ENCODE assay signal across 16 cellular contexts in genomic region chr4:186624951-186625350, GRCh38.
DNase-seq lines count a peak whose midpoint lies in the region; ATAC-seq and TF ChIP-seq lines count a peak whose summit lies in the region.
"Had no signal": no experiment of that assay in that cellular context is flagged by ENCODE, and none has a peak within 500 bp of the region (broad histone marks: within the 10 kb centered on the region; RNA-seq: fewer than 3 reads in every experiment).

No MANE protein-coding gene starts in this region.

- H3K27me3 Mint-ChIP-seq in mesothelial cell of epicardium (ENCODE audit: low read depth): no peaks in the 10 kb centered on the region
- H3K27me3 Mint-ChIP-seq in CD4-positive, alpha-beta T cell: no peaks in the 10 kb centered on the region
- H3K27me3 Mint-ChIP-seq: activated T-cell treated with anti-CD3 and anti-CD28 coated beads, Interleukin-2, amount 50 U/mL, for 24 hours; T-cell had no signal

- POLR2A ChIA-PET in CD4-positive, alpha-beta T cell (lab: Charles Lee): no interaction called here

- intact Hi-C loops in CD4-positive, alpha-beta T cell (cut with DNase I, micrococcal nuclease): no loop called here

- H3K4me1 Mint-ChIP-seq in mesothelial cell of epicardium: peaks cover 35% of the 10 kb centered on the region
- peaks cover 12% of the 10 kb centered on the region for H3K4me1 Mint-ChIP-seq in CD4-positive, alpha-beta T cell (ENCODE audit: low read depth)

- CTCF ChIA-PET in CD4-positive, alpha-beta T cell (lab: Charles Lee): no interaction called here

- in situ Hi-C loops in ACHN (cut with HindIII; ENCODE audit: low pct_ligation_motif_present, low pct_unique_long_range_greater_than_20kb, low sequenced_read_pairs): no loop called here

- TF ChIP-seq CTCF in mesothelial cell of epicardium (IDR thresholded peaks at IDR 0.05; ENCODE audit: unreplicated experiment): no peak
- TF ChIP-seq CTCF in CD4-positive, alpha-beta T cell (IDR thresholded peaks at IDR 0.05): no peak

- H3K27me3 ChIP-seq in CD4-positive, alpha-beta T cell (ENCODE audit: control insufficient read depth, insufficient read depth, low read length): no peaks in the 10 kb centered on the region
- H3K27me3 ChIP-seq: BLaER1 treated with 17β-estradiol and CSF1 and Interleukin-3, amounts not matched to agents 10 nM and 100 nM had no signal

- H3K9me3 ChIP-seq in CD4-positive, alpha-beta T cell (ENCODE audit: control insufficient read depth, low read length): no peaks in the 10 kb centered on the region
- H3K9me3 ChIP-seq: BLaER1 treated with 17β-estradiol and CSF1 and Interleukin-3, amounts not matched to agents 10 nM and 100 nM had no signal

- DNase-seq in ACHN (peak; percentile 76), HS-27A (ENCODE audit: low read depth) (peak; percentile 24), dedifferentiated amniotic fluid mesenchymal stem cell (ENCODE audit: extremely low spot score) (peak; percentile 80), mesothelial cell of epicardium (ENCODE audit: low spot score in 2 of 2, unreplicated experiment in 2 of 2) (no peak), erythroblast (lab: John Stamatoyannopoulos, UW) (no peak)
- no peak for DNase-seq in CD4-positive, alpha-beta T cell
- DNase-seq: activated T-cell treated with anti-CD3 and anti-CD28 coated beads, Interleukin-2, amount 50 U/mL, for 24 hours; NCI-H1105 treated with DMSO at 0.1 percent for 48 hours; NCI-H446 treated with DMSO at 0.1 percent for 48 hours; OCI-M1; stimulated activated CD4-positive, alpha-beta T cell treated with anti-CD3 and anti-CD28 coated beads, Interleukin-2, amount 100 ng/mL, for 48 hours; T-cell had no signal

- TF ChIP-seq POLR2A in erythroblast (IDR thresholded peaks at IDR 0.05; ENCODE audit: low read length): no peak

- H3K9me3 Mint-ChIP-seq in mesothelial cell of epicardium: no peaks in the 10 kb centered on the region
- H3K9me3 Mint-ChIP-seq in CD4-positive, alpha-beta T cell: peaks cover 8% of the 10 kb centered on the region

- no peak for ATAC-seq in GM18861 (IDR thresholded peaks at IDR 0.05; ENCODE audit: unreplicated experiment)
- no peak for ATAC-seq in HG02623 (IDR thresholded peaks at IDR 0.05; ENCODE audit: unreplicated experiment)
- no peak for ATAC-seq in CD4-positive, alpha-beta T cell (ENCODE audit: poor library complexity)
- ATAC-seq: activated CD4-positive, CD25-positive, alpha-beta regulatory T cell treated with anti-CD3 and anti-CD28 coated beads, Interleukin-2, amount 50 U/mL, for 24 hours; T-cell had no signal

- H3K36me3 Mint-ChIP-seq in mesothelial cell of epicardium: peaks cover 59% of the 10 kb centered on the region
- no peaks in the 10 kb centered on the region for H3K36me3 Mint-ChIP-seq in CD4-positive, alpha-beta T cell (ENCODE audit: low read depth)
- H3K36me3 Mint-ChIP-seq: T-cell had no signal

- peak overlapping the region; percentile 80 for H3K27ac Mint-ChIP-seq in mesothelial cell of epicardium
- H3K27ac Mint-ChIP-seq in CD4-positive, alpha-beta T cell: no peak overlapping the region
- H3K27ac Mint-ChIP-seq: activated T-cell treated with anti-CD3 and anti-CD28 coated beads, Interleukin-2, amount 50 U/mL, for 24 hours; T-cell had no signal

- no peak overlapping the region for H3K27ac ChIP-seq in CD4-positive, alpha-beta T cell (ENCODE audit: low read depth, low read length)
- H3K27ac ChIP-seq: BLaER1 treated with 17β-estradiol and CSF1 and Interleukin-3, amounts not matched to agents 10 nM and 100 nM had no signal

- H3K4me3 Mint-ChIP-seq in mesothelial cell of epicardium: no peak overlapping the region
- H3K4me3 Mint-ChIP-seq in CD4-positive, alpha-beta T cell: no peak overlapping the region
- H3K4me3 Mint-ChIP-seq: activated T-cell treated with anti-CD3 and anti-CD28 coated beads, Interleukin-2, amount 50 U/mL, for 24 hours; T-cell had no signal

Comparison
In these comparisons a context has a peak if more than half of its experiments do, and no peak if none do; other contexts are left out.
1. DNase-seq: peak in ACHN (single experiment), HS-27A (single experiment) and dedifferentiated amniotic fluid mesenchymal stem cell (single experiment); none in mesothelial cell of epicardium (0 of 2), CD4-positive, alpha-beta T cell (0 of 10) and erythroblast (0 of 2).